In the genomic region with DNA sequence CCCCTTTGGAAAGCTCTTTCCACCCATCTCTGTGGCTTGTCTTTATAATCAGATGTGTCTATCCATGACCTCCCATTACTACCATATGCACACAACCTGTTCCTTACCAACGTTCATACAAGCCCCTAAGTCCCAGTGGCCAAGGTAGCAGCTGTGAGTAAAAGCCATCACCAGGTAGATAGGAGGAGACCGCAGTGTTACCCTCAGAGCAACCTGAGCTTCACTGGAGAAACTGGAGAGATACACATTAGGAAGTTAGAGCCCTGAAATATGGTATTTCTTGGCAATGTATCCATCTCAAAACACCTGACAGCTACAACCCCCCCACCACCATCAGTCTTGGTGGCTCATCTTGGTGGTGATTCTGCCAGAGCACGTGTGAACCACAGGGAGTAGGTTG, we compare ENCODE assay signal across 28 cellular contexts. TPM values are rescaled to one million over a fixed set of nuclear protein-coding genes. Genes with fewer than 3 reads are reported as not detected.
"Had no signal": no experiment of that assay in that cellular context is flagged by ENCODE, and none has a peak within 500 bp of the region (broad histone marks: within the 10 kb centered on the region; RNA-seq: fewer than 3 reads in every experiment).

No MANE protein-coding gene starts in this region.

- H3K36me3 ChIP-seq: left ventricle myocardium inferior, ovary, right atrium auricular region, right lobe of liver, tibial nerve, uterus had no signal

- H3K36me3 Mint-ChIP-seq: mesothelial cell of epicardium; naive B cell; natural killer cell; stimulated activated memory B cell treated with anti-CD40 and anti-IgM and Interleukin-4, amounts not matched to agents 10 μg/mL and 1 μg/mL and 100 μg/mL, for 72 hours; type B pancreatic cell had no signal

- H3K27ac Mint-ChIP-seq: immature natural killer cell; mesothelial cell of epicardium; naive B cell; natural killer cell; nephron progenitor cell; progenitor cell of endocrine pancreas; stimulated activated memory B cell treated with anti-CD40 and anti-IgM and Interleukin-4, amounts not matched to agents 10 μg/mL and 1 μg/mL and 100 μg/mL, for 72 hours; type B pancreatic cell had no signal

- ATAC-seq: left colon; right lobe of liver; stimulated activated memory B cell treated with anti-CD40 and anti-IgM and Interleukin-4, amounts not matched to agents 10 μg/mL and 1 μg/mL and 100 μg/mL, for 72 hours had no signal

- H3K4me1 ChIP-seq: left ventricle myocardium inferior, right atrium auricular region, right lobe of liver, tibial nerve, uterus had no signal

- H3K4me3 Mint-ChIP-seq: immature natural killer cell; mesothelial cell of epicardium; naive B cell; natural killer cell; nephron progenitor cell; stimulated activated memory B cell treated with anti-CD40 and anti-IgM and Interleukin-4, amounts not matched to agents 10 μg/mL and 1 μg/mL and 100 μg/mL, for 72 hours; stimulated activated naive CD8-positive, alpha-beta T cell treated with anti-CD3 and anti-CD28 coated beads, Interleukin-15, amount 100 ng/mL, for 72 hours; type B pancreatic cell had no signal

- H3K4me2 ChIP-seq: smooth muscle cell had no signal

- DNase-seq: immature natural killer cell; kidney; left colon; left ventricle myocardium inferior; naive B cell; natural killer cell; nephron progenitor cell; nucleus accumbens; ovary; right lobe of liver; stimulated activated CD4-positive, alpha-beta T cell treated with anti-CD3 and anti-CD28 coated beads, Interleukin-1b, Interleukin-23, amount 100 ng/mL, for 48 hours; stimulated activated CD4-positive, alpha-beta T cell treated with anti-CD3 and anti-CD28 coated beads, Interleukin-2, amount 100 ng/mL, for 48 hours; stimulated activated CD4-positive, alpha-beta T cell treated with anti-CD3 and anti-CD28 coated beads, Interleukin-4, amount 100 ng/mL, for 4 hours; stimulated activated CD8-positive, alpha-beta memory T cell treated with anti-CD3 and anti-CD28 coated beads, Interleukin-4, amount 100 ng/mL, for 48 hours; stimulated activated naive CD4-positive, alpha-beta T cell treated with Interleukin-2 at 50 U/mL for 16 hours; substantia nigra; uterus had no signal

- H3K4me1 Mint-ChIP-seq: mesothelial cell of epicardium; naive B cell; nephron progenitor cell; stimulated activated memory B cell treated with anti-CD40 and anti-IgM and Interleukin-4, amounts not matched to agents 10 μg/mL and 1 μg/mL and 100 μg/mL, for 72 hours had no signal

- H3K27me3 Mint-ChIP-seq: stimulated activated naive CD8-positive, alpha-beta T cell treated with anti-CD3 and anti-CD28 coated beads, Interleukin-15, amount 100 ng/mL, for 72 hours had no signal

- H3K27ac ChIP-seq: left ventricle myocardium inferior, ovary, right atrium auricular region, right lobe of liver, tibial nerve, uterus had no signal

- H3K4me3 ChIP-seq: left ventricle myocardium inferior, lung, ovary, right atrium auricular region, right lobe of liver, smooth muscle cell, tibial nerve, uterus had no signal

- H3K9me3 Mint-ChIP-seq: natural killer cell, type B pancreatic cell had no signal

- H3K27me3 ChIP-seq: ovary, right atrium auricular region, right lobe of liver, tibial nerve, uterus had no signal

- H3K9me3 ChIP-seq: ovary, right atrium auricular region, right lobe of liver, uterus had no signal

RNA-seq across cellular contexts. Expression of gene LOXHD1, which starts 26.0 kb away (rescaled TPM):
- total RNA-seq: pulmonary artery endothelial cell, renal cortical epithelial cell, right lobe of liver, smooth muscle cell had no signal
- polyA plus RNA-seq: smooth muscle cell had no signal
